Comparison of ENCODE assay signal across 15 cellular contexts in genomic region chr6:158912591-158912990, GRCh38.
DNase-seq lines count a peak whose midpoint lies in the region; ATAC-seq and TF ChIP-seq lines count a peak whose summit lies in the region.
"Had no signal": no experiment of that assay in that cellular context is flagged by ENCODE, and none has a peak within 500 bp of the region (broad histone marks: within the 10 kb centered on the region; RNA-seq: fewer than 3 reads in every experiment).

No MANE protein-coding gene starts in this region.

- TF ChIP-seq EP300 in upper lobe of left lung (IDR thresholded peaks at IDR 0.05), result no peak

- no peaks in the 10 kb centered on the region for H3K27me3 ChIP-seq in upper lobe of left lung
- H3K27me3 ChIP-seq: suprapubic skin had no signal

- intact Hi-C loops in activated T-helper 2 cell treated with anti-CD3 and anti-CD28 coated beads, Interferon-gamma antibody, Interleukin-2, Interleukin-4, amounts not matched to agents 10 μg/mL and 5 μg/mL and 100 μg/mL, durations not matched to agents 14 hours and 24 hours and 36 hours (cut with micrococcal nuclease), result loop anchor here (5.0 kb wide), 1 partner anchor 45 kb away; no protein-coding TSS in a partner anchor

- peak overlapping the region in 1 of 2 donors; percentile 35 for H3K4me3 Mint-ChIP-seq in activated T-cell treated with anti-CD3 and anti-CD28 coated beads, Interleukin-2, amount 50 U/mL, for 72 hours
- no peak overlapping the region for H3K4me3 Mint-ChIP-seq in activated T-helper 2 cell treated with anti-CD3 and anti-CD28 coated beads, Interferon-gamma antibody, Interleukin-2, Interleukin-4, amounts not matched to agents 10 μg/mL and 5 μg/mL and 100 μg/mL, durations not matched to agents 14 hours and 24 hours and 36 hours (ENCODE audit: low read depth)
- H3K4me3 Mint-ChIP-seq in naive B cell, result peak overlapping the region in 4 of 8 donors; percentile 33 to 84 (median 46)

- no peak for DNase-seq in activated T-cell treated with anti-CD3 and anti-CD28 coated beads, Interleukin-2, amount 50 U/mL, for 72 hours
- DNase-seq in activated T-cell treated with anti-CD3 and anti-CD28 coated beads for 4 hours, result no peak
- no peak for DNase-seq in activated T-helper 2 cell treated with anti-CD3 and anti-CD28 coated beads, Interferon-gamma antibody, Interleukin-2, Interleukin-4, amounts not matched to agents 10 μg/mL and 5 μg/mL and 100 μg/mL, durations not matched to agents 14 hours and 24 hours and 36 hours (ENCODE audit: low spot score)
- DNase-seq in naive B cell, result no peak
- no peak for DNase-seq in upper lobe of left lung
- no peak for DNase-seq in NCI-H510A treated with DMSO at 0.1 percent for 48 hours (lab: John Stamatoyannopoulos, UW)
- DNase-seq in NCI-H524 treated with DMSO at 0.1 percent for 48 hours (lab: John Stamatoyannopoulos, UW), result no peak
- DNase-seq: ACHN; activated CD4-positive, alpha-beta T cell treated with anti-CD3 and anti-CD28 coated beads for 1 hour; erythroblast; glutamatergic neuron; NCI-H1930; posterior cingulate gyrus had no signal

- peak; percentile 50 to 65 for ATAC-seq in activated T-cell treated with anti-CD3 and anti-CD28 coated beads, Interleukin-2, amount 50 U/mL, for 72 hours (replicated peaks in 1 of 2)
- no peak for ATAC-seq in naive B cell (ENCODE audit: low read depth in 2 of 2)
- ATAC-seq in upper lobe of left lung (ENCODE audit: low FRiP score in 2 of 2), result no peak
- ATAC-seq in HG03457 (IDR thresholded peaks at IDR 0.05; ENCODE audit: unreplicated experiment), result no peak

- H3K4me1 Mint-ChIP-seq in activated T-cell treated with anti-CD3 and anti-CD28 coated beads, Interleukin-2, amount 50 U/mL, for 72 hours (ENCODE audit: low read depth), result peaks cover 55% of the 10 kb centered on the region
- H3K4me1 Mint-ChIP-seq in activated T-helper 2 cell treated with anti-CD3 and anti-CD28 coated beads, Interferon-gamma antibody, Interleukin-2, Interleukin-4, amounts not matched to agents 10 μg/mL and 5 μg/mL and 100 μg/mL, durations not matched to agents 14 hours and 24 hours and 36 hours (ENCODE audit: low read depth), result peaks cover 26% of the 10 kb centered on the region
- peaks cover 52 to 76% (median 64%) of the 10 kb centered on the region in 3 donors for H3K4me1 Mint-ChIP-seq in naive B cell

- 89 to 96% methylated on average over 2 of the region's 2 CpGs for WGBS in upper lobe of left lung, 2 donors

- TF ChIP-seq POLR2A in upper lobe of left lung (IDR thresholded peaks at IDR 0.05), result no peak

- H3K27me3 Mint-ChIP-seq in activated T-cell treated with anti-CD3 and anti-CD28 coated beads, Interleukin-2, amount 50 U/mL, for 72 hours (ENCODE audit: low read depth), result no peaks in the 10 kb centered on the region
- no peaks in the 10 kb centered on the region for H3K27me3 Mint-ChIP-seq in activated T-helper 2 cell treated with anti-CD3 and anti-CD28 coated beads, Interferon-gamma antibody, Interleukin-2, Interleukin-4, amounts not matched to agents 10 μg/mL and 5 μg/mL and 100 μg/mL, durations not matched to agents 14 hours and 24 hours and 36 hours (ENCODE audit: low read depth)
- no peaks in the 10 kb centered on the region for H3K27me3 Mint-ChIP-seq in naive B cell

- H3K36me3 Mint-ChIP-seq in activated T-cell treated with anti-CD3 and anti-CD28 coated beads, Interleukin-2, amount 50 U/mL, for 72 hours (ENCODE audit: insufficient read depth in 2 of 2), result no peaks in the 10 kb centered on the region
- H3K36me3 Mint-ChIP-seq in activated T-helper 2 cell treated with anti-CD3 and anti-CD28 coated beads, Interferon-gamma antibody, Interleukin-2, Interleukin-4, amounts not matched to agents 10 μg/mL and 5 μg/mL and 100 μg/mL, durations not matched to agents 14 hours and 24 hours and 36 hours (ENCODE audit: low read depth), result no peaks in the 10 kb centered on the region
- H3K36me3 Mint-ChIP-seq in naive B cell, result no peaks in the 10 kb centered on the region

- no peak for TF ChIP-seq CTCF in upper lobe of left lung (IDR thresholded peaks at IDR 0.05)

- H3K36me3 ChIP-seq in upper lobe of left lung, result no peaks in the 10 kb centered on the region
- H3K36me3 ChIP-seq: suprapubic skin had no signal

- H3K9me3 ChIP-seq in upper lobe of left lung, result no peaks in the 10 kb centered on the region
- H3K9me3 ChIP-seq: suprapubic skin had no signal

- H3K4me1 ChIP-seq in upper lobe of left lung, result peaks cover 7 to 23% (median 18%) of the 10 kb centered on the region in 4 donors

- H3K27ac ChIP-seq in upper lobe of left lung, result no peak overlapping the region
- H3K27ac ChIP-seq: suprapubic skin had no signal

- peak overlapping the region; percentile 67 for H3K27ac Mint-ChIP-seq in activated T-cell treated with anti-CD3 and anti-CD28 coated beads, Interleukin-2, amount 50 U/mL, for 72 hours
- H3K27ac Mint-ChIP-seq in activated T-helper 2 cell treated with anti-CD3 and anti-CD28 coated beads, Interferon-gamma antibody, Interleukin-2, Interleukin-4, amounts not matched to agents 10 μg/mL and 5 μg/mL and 100 μg/mL, durations not matched to agents 14 hours and 24 hours and 36 hours, result peak overlapping the region; percentile 21
- H3K27ac Mint-ChIP-seq in naive B cell, result peak overlapping the region; percentile 88 to 99 (median 98)

- H3K4me3 ChIP-seq in upper lobe of left lung, result no peak overlapping the region
- H3K4me3 ChIP-seq: suprapubic skin had no signal

- peaks cover 0 to 3% of the 10 kb centered on the region in 2 donors for H3K9me3 Mint-ChIP-seq in activated T-cell treated with anti-CD3 and anti-CD28 coated beads, Interleukin-2, amount 50 U/mL, for 72 hours
- no peaks in the 10 kb centered on the region for H3K9me3 Mint-ChIP-seq in activated T-helper 2 cell treated with anti-CD3 and anti-CD28 coated beads, Interferon-gamma antibody, Interleukin-2, Interleukin-4, amounts not matched to agents 10 μg/mL and 5 μg/mL and 100 μg/mL, durations not matched to agents 14 hours and 24 hours and 36 hours
- peaks cover 0 to 5% (median 0%) of the 10 kb centered on the region in 7 donors for H3K9me3 Mint-ChIP-seq in naive B cell

Comparison
In these comparisons a context has a peak if more than half of its experiments do, and no peak if none do; other contexts are left out.
1. ATAC-seq: peak in activated T-cell treated with anti-CD3 and anti-CD28 coated beads, Interleukin-2, amount 50 U/mL, for 72 hours (2 of 2); none in naive B cell (0 of 2), upper lobe of left lung (0 of 2) and HG03457 (single experiment).
2. H3K27ac Mint-ChIP-seq: peak in every context shown above with its lines; median percentile 98 in naive B cell; 67 in activated T-cell treated with anti-CD3 and anti-CD28 coated beads, Interleukin-2, amount 50 U/mL, for 72 hours; 21 in activated T-helper 2 cell treated with anti-CD3 and anti-CD28 coated beads, Interferon-gamma antibody, Interleukin-2, Interleukin-4, amounts not matched to agents 10 μg/mL and 5 μg/mL and 100 μg/mL, durations not matched to agents 14 hours and 24 hours and 36 hours.